12 cellular contexts compared by ENCODE assay signal in the genomic region with DNA sequence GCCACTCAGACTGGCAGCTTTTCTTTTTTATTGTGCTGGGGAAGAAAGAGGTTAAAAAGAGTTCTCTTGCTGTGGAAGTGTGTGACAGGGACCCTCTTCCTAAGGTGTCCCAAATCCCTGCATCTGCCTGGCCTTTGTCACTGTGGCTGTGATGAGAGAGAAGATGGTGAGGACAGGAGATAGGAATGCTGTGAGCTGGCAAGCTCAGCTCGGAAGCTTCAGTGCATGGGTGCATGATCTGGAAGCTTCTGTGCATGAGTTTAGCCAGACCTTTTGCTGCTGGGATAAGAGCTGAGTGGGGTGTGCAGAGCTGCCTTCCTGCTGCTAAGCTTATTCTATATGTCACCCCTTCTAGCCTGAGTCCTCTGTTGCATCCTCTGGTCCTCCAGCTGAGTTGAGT.
"Had no signal": no experiment of that assay in that cellular context is flagged by ENCODE, and none has a peak within 500 bp of the region (broad histone marks: within the 10 kb centered on the region; RNA-seq: fewer than 3 reads in every experiment).

No MANE protein-coding gene starts in this region.

- H3K4me1 Mint-ChIP-seq: nephron had no signal

- H3K27me3 Mint-ChIP-seq: effector memory CD8-positive, alpha-beta T cell had no signal

- H3K4me3 Mint-ChIP-seq: effector memory CD8-positive, alpha-beta T cell; nephron; T-helper 2 cell treated with Interferon-gamma antibody and Interleukin-4, amounts not matched to agents 5 μg/mL and 100 μg/mL, for 36 hours had no signal

- H3K27ac Mint-ChIP-seq: nephron; T-helper 2 cell treated with Interferon-gamma antibody and Interleukin-4, amounts not matched to agents 5 μg/mL and 100 μg/mL, for 36 hours had no signal

- DNase-seq: activated CD4-positive, alpha-beta T cell treated with anti-CD3 and anti-CD28 coated beads, Interleukin-2, amount 50 U/mL, for 4 hours; activated CD4-positive, CD25-positive, alpha-beta regulatory T cell treated with anti-CD3 and anti-CD28 coated beads, Interleukin-2, amount 50 U/mL, for 72 hours; activated T-cell treated with anti-CD3 and anti-CD28 coated beads, Interleukin-2, amount 50 U/mL, for 1 hour; effector memory CD8-positive, alpha-beta T cell; erythroblast; hypothalamus; sigmoid colon; stimulated activated CD4-positive, alpha-beta T cell treated with anti-CD3 and anti-CD28 coated beads, Interleukin-2, amount 100 ng/mL, for 48 hours; uterus had no signal

- ATAC-seq: effector memory CD8-positive, alpha-beta T cell had no signal

- H3K9me3 Mint-ChIP-seq: effector memory CD8-positive, alpha-beta T cell; nephron had no signal

- H3K4me3 ChIP-seq: prostate gland, sigmoid colon, uterus had no signal

- H3K27me3 ChIP-seq: sigmoid colon, uterus had no signal

- H3K27ac ChIP-seq: prostate gland, uterus had no signal

- H3K4me1 ChIP-seq: prostate gland, uterus had no signal

- H3K36me3 ChIP-seq: prostate gland, uterus had no signal

- H3K9me3 ChIP-seq: prostate gland, sigmoid colon, uterus had no signal
